ENCODE assay signal across 8 cellular contexts in genomic region chrX:103356023-103356798, GRCh38. TPM values are rescaled to one million over a fixed set of nuclear protein-coding genes. Genes with fewer than 3 reads are reported as not detected.
DNase-seq lines count a peak whose midpoint lies in the region; TF ChIP-seq lines count a peak whose summit lies in the region.

TSS of gene TCEAL9 (plus strand) at chrX:103356506. CDS start at chrX:103357685, 1,179 bp downstream.

- intact Hi-C loops in cardiac septum (cut with DNase I), result loop anchor here (2.0 to 5.0 kb wide), 2 partner anchors 21 to 106 kb away; partner anchors contain the start of gene BEX3

- TF ChIP-seq CTCF in GM12865 (IDR thresholded peaks at IDR 0.05; ENCODE audit: insufficient read depth, low read depth, low read length, missing control alignments), result no peak
- TF ChIP-seq CTCF in neutrophil (IDR thresholded peaks at IDR 0.05), result no peak

- H3K27ac ChIP-seq in neutrophil, result no peak within 1 kb of the TSS

- no peaks in the 10 kb centered on the region for H3K36me3 ChIP-seq in neutrophil

- no peaks in the 10 kb centered on the region for H3K27me3 ChIP-seq in neutrophil

- DNase-seq in A172 (ENCODE audit: low spot score) (peak; percentile 55), GM12865 (ENCODE audit: low read depth) (peak; percentile 40), NCI-H2171 (lab: John Stamatoyannopoulos, UW) (peak; percentile 56), amniotic stem cell (lab: John Stamatoyannopoulos, UW) (peak; percentile 46), cardiac septum (ENCODE audit: low spot score) (no peak), SIG-M5 treated with dmso at 0.1 percent for 504 hours (lab: John Stamatoyannopoulos, UW; ENCODE audit: unreplicated experiment) (no peak)
- DNase-seq in activated effector memory CD4-positive, alpha-beta T cell treated with anti-CD3 and anti-CD28 coated beads, Interleukin-2, amount 50 U/mL, for 16 hours, result no peak

- H3K4me3 ChIP-seq in GM12865 (ENCODE audit: low read depth, low read length) (peak within 1 kb of the TSS; percentile 79), neutrophil (ENCODE audit: low read depth in 1 of 2, low read length in 1 of 2) (peak within 1 kb of the TSS; percentile 34 to 35)

- no peaks in the 10 kb centered on the region for H3K9me3 ChIP-seq in neutrophil

- peaks cover 0 to 5% of the 10 kb centered on the region in 2 experiments for H3K4me1 ChIP-seq in neutrophil (ENCODE audit: control insufficient read depth in 1 of 2, insufficient read depth in 1 of 2, low read depth in 1 of 2, low read length in 1 of 2)

RNA-seq across cellular contexts. Expression of gene TCEAL9, which starts in this region (rescaled TPM):
- total RNA-seq in A172 (2014; rRNA removed; shearing (Covaris generic)), result 166 and 199 TPM in 2 replicates
- 28.6 TPM for total RNA-seq in cardiac septum

Comparison
In these comparisons a context has a peak if more than half of its experiments do, and no peak if none do; other contexts are left out.
1. DNase-seq: peak in A172 (single experiment), GM12865 (single experiment), NCI-H2171 (single experiment) and amniotic stem cell (single experiment); none in cardiac septum (single experiment), SIG-M5 treated with dmso at 0.1 percent for 504 hours (single experiment) and activated effector memory CD4-positive, alpha-beta T cell treated with anti-CD3 and anti-CD28 coated beads, Interleukin-2, amount 50 U/mL, for 16 hours (single experiment).